In the genomic region with DNA sequence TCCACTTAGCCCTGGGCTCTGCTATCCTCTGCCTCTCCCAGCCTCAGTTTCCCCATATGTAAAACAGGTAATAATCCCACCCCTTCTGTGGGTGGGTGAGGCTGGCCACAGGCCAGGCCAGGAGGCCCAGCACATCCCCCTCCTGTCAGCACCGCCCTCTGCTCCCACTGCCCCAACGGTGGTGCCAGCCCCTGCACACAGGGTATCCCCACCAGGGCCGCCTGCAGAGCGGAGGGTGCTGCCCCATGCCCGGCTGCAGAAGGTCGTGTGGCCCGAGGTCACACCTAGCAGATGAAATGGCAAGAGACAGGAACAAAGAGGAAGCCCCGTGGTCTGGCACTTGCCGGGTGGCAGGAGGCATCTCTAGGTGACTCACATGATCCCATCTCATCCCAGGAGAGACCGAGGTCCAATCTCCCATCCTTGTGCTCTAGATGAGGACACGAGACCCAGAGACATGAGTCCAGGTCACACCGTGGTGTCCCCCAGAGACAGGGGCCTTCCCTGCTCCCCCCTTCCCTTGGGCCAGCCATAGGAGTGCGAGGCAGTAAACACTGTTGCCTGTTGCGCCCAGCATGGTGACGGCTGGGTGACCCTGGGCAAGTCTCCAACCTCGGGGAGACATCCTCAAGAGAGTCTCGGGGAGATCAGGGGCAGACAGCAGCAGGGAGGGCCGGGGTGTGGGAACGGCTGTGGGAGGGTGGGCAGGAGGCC, we compare ENCODE assay signal across 17 cellular contexts. TPM values are rescaled to one million over a fixed set of nuclear protein-coding genes. Genes with fewer than 3 reads are reported as not detected.
DNase-seq lines count a peak whose midpoint lies in the region; ATAC-seq, FAIRE-seq and TF ChIP-seq lines count a peak whose summit lies in the region.
"Had no signal": no experiment of that assay in that cellular context is flagged by ENCODE, and none has a peak within 500 bp of the region (broad histone marks: within the 10 kb centered on the region; RNA-seq: fewer than 3 reads in every experiment).

No MANE protein-coding gene starts in this region.

- H4K20me1 ChIP-seq in HepG2 (ENCODE audit: insufficient read depth, low read length) = no peaks in the 10 kb centered on the region

- no peaks in the 10 kb centered on the region for H3K79me2 ChIP-seq in HepG2 (ENCODE audit: insufficient read depth, low read length)

- CTCF ChIA-PET in HepG2 (lab: Yijun Ruan, JAX; ENCODE audit: low intra/inter-chr PET ratio, low total read pairs) = interaction anchor here (3.2 kb wide), 1 partner anchor 191 kb away, joined by 37 read pairs; no protein-coding TSS in a partner anchor

- peaks cover 12 to 54% of the 10 kb centered on the region in 2 experiments; a peak in 4 of 5 replicates for H3K27me3 ChIP-seq in HepG2 (ENCODE audit: control insufficient read depth in 1 of 2, insufficient read depth in 2 of 2, low read length in 2 of 2)
- no peaks in the 10 kb centered on the region for H3K27me3 ChIP-seq in right lobe of liver
- H3K27me3 ChIP-seq: esophagus squamous epithelium, right atrium auricular region, vagina had no signal

- TF ChIP-seq EP300 in HepG2 (IDR thresholded peaks at IDR 0.05; ENCODE audit: low read depth in 2 of 2, low read length in 2 of 2) = no peak
- TF ChIP-seq EP300 in HepG2 (CRISPR knock-in tag; IDR thresholded peaks at IDR 0.05; ENCODE audit: borderline replicate concordance) = no peak

- TF ChIP-seq POLR2A in HepG2 (IDR thresholded peaks at IDR 0.05; ENCODE audit: insufficient read depth in 1 of 2, low read depth in 2 of 2, low read length in 2 of 2) (no peak), right lobe of liver (IDR thresholded peaks at IDR 0.05) (no peak)

- WGBS in HepG2 (ENCODE audit: low lambda C conversion rate) = 11% methylated on average over 8 of the region's 19 CpGs
- 33% methylated on average over 2 of the region's 19 CpGs for WGBS in right lobe of liver (ENCODE audit: insufficient coverage, low coverage, low lambda C conversion rate, missing lambda C conversion rate)

- H3K4me3 ChIP-seq in HepG2 (replicated peaks in 1 of 3; ENCODE audit: insufficient read depth in 1 of 3, low read depth in 2 of 3, low read length in 3 of 3) (peak overlapping the region in 1 of 3 experiments; percentile 41; a peak in 1 of 6 replicates), right lobe of liver (no peak overlapping the region)
- H3K4me3 ChIP-seq: right atrium auricular region, vagina had no signal

- no peak for DNase-seq in HepG2 (ENCODE audit: low spot score)
- DNase-seq in right lobe of liver = no peak
- DNase-seq in MV-4-11 (lab: John Stamatoyannopoulos, UW) = peak; percentile 17
- no peak for DNase-seq in endothelial cell (ENCODE audit: low spot score)
- no peak for DNase-seq in cardiac septum (ENCODE audit: low spot score)
- DNase-seq in NCI-H526 treated with DMSO at 0.1 percent for 48 hours (lab: John Stamatoyannopoulos, UW) = no peak
- DNase-seq: esophagus squamous epithelium, kidney glomerular epithelial cell, mammary epithelial cell, occipital lobe had no signal

- H3K36me3 ChIP-seq in HepG2 (replicated peaks in 1 of 2; ENCODE audit: control insufficient read depth in 1 of 2, insufficient read depth in 2 of 2, low read length in 2 of 2) (no peaks in the 10 kb centered on the region), right lobe of liver (no peaks in the 10 kb centered on the region)
- H3K36me3 ChIP-seq: esophagus squamous epithelium, right atrium auricular region, vagina had no signal

- H3K27ac Mint-ChIP-seq in endothelial cell (ENCODE audit: unreplicated experiment) = peak overlapping the region; percentile 48
- H3K27ac Mint-ChIP-seq: activated naive CD4-positive, alpha-beta T cell treated with anti-CD3 and anti-CD28 coated beads, Interleukin-2, amount 10 ng/mL, durations not matched to agents 7 days and 5 days; CD4-positive, alpha-beta memory T cell had no signal

- H3K9me3 Mint-ChIP-seq in endothelial cell (ENCODE audit: unreplicated experiment) = no peaks in the 10 kb centered on the region
- H3K9me3 Mint-ChIP-seq: activated naive CD4-positive, alpha-beta T cell treated with anti-CD3 and anti-CD28 coated beads, Interleukin-2, amount 10 ng/mL, durations not matched to agents 7 days and 5 days; CD4-positive, alpha-beta memory T cell had no signal

- ATAC-seq in HepG2 (no peak; the same call in 2 of the 3 replicates), right lobe of liver (no peak), GM19395 (IDR thresholded peaks at IDR 0.05; ENCODE audit: unreplicated experiment) (no peak), GM21717 (IDR thresholded peaks at IDR 0.05; ENCODE audit: unreplicated experiment) (no peak)

- H3K36me3 Mint-ChIP-seq in endothelial cell (ENCODE audit: low read depth, unreplicated experiment) = no peaks in the 10 kb centered on the region
- H3K36me3 Mint-ChIP-seq: activated naive CD4-positive, alpha-beta T cell treated with anti-CD3 and anti-CD28 coated beads, Interleukin-2, amount 10 ng/mL, durations not matched to agents 7 days and 5 days; CD4-positive, alpha-beta memory T cell had no signal

- H3K9ac ChIP-seq in HepG2 (ENCODE audit: insufficient read depth, low read depth, low read length) = no peak overlapping the region

- H3K4me1 Mint-ChIP-seq in endothelial cell (ENCODE audit: unreplicated experiment) = peaks cover 3% of the 10 kb centered on the region
- H3K4me1 Mint-ChIP-seq: CD4-positive, alpha-beta memory T cell had no signal

- POLR2A ChIA-PET in HepG2 (lab: Yijun Ruan, JAX) = interaction anchor here (0.6 kb wide), 1 partner anchor 814 kb away, joined by 3 read pairs; no protein-coding TSS in a partner anchor

- no peaks in the 10 kb centered on the region for H3K9me3 ChIP-seq in HepG2 (ENCODE audit: low read length)
- H3K9me3 ChIP-seq in right lobe of liver = no peaks in the 10 kb centered on the region
- H3K9me3 ChIP-seq: esophagus squamous epithelium, right atrium auricular region, vagina had no signal

- no peak overlapping the region for H3K4me3 Mint-ChIP-seq in endothelial cell (ENCODE audit: unreplicated experiment)
- H3K4me3 Mint-ChIP-seq: activated naive CD4-positive, alpha-beta T cell treated with anti-CD3 and anti-CD28 coated beads, Interleukin-2, amount 10 ng/mL, durations not matched to agents 7 days and 5 days; CD4-positive, alpha-beta memory T cell had no signal

- H3K4me1 ChIP-seq in HepG2 (ENCODE audit: insufficient read depth, low read length) = peaks cover 52% of the 10 kb centered on the region
- peaks cover 0 to 19% (median 9%) of the 10 kb centered on the region in 4 donors for H3K4me1 ChIP-seq in right lobe of liver

- H3K27ac ChIP-seq in HepG2 (ENCODE audit: extremely low read length, insufficient read depth, low read length) = no peak overlapping the region
- no peak overlapping the region for H3K27ac ChIP-seq in right lobe of liver
- H3K27ac ChIP-seq: esophagus squamous epithelium, right atrium auricular region had no signal

- no TSS peak for BruUV-seq in HepG2 (replicated peaks; lab: Mats Ljungman, UMichigan)

- no peak for FAIRE-seq in HepG2 (lab: Jason Lieb, UNC)
- FAIRE-seq: H54 had no signal

- no peak for TF ChIP-seq CTCF in HepG2 (CRISPR knock-in tag; IDR thresholded peaks at IDR 0.05)
- TF ChIP-seq CTCF in right lobe of liver (IDR thresholded peaks at IDR 0.05) = no peak
- TF ChIP-seq CTCF in endothelial cell (IDR thresholded peaks at IDR 0.05; ENCODE audit: unreplicated experiment) = no peak

- no peak overlapping the region for H2AFZ ChIP-seq in HepG2 (ENCODE audit: low read length)

- intact Hi-C loops in HepG2 (cut with micrococcal nuclease; ENCODE audit: unreplicated experiment) = loop anchor here (1.0 kb wide), 1 partner anchor 191 kb away; no protein-coding TSS in a partner anchor
- intact Hi-C loops in right lobe of liver (cut with DNase I) = loop anchor here (5.0 kb wide), 1 partner anchor 189 kb away; no protein-coding TSS in a partner anchor
- intact Hi-C loops in cardiac septum (cut with DNase I) = loop anchor here (1.0 to 10.0 kb wide), 4 partner anchors 132 to 422 kb away; partner anchors contain the start of genes CDPF1 and GTSE1

- H3K27me3 Mint-ChIP-seq in endothelial cell (ENCODE audit: unreplicated experiment) = peaks cover 10% of the 10 kb centered on the region
- H3K27me3 Mint-ChIP-seq: CD4-positive, alpha-beta memory T cell had no signal

- in situ Hi-C loops in HepG2 (cut with HindIII; ENCODE audit: extremely low pct_ligation_motif_present, low pct_unique_long_range_greater_than_20kb) = loop anchor here (5.0 to 25.0 kb wide), 2 partner anchors 189 to 486 kb away; no protein-coding TSS in a partner anchor

- peak overlapping the region; percentile 43 for H3K4me2 ChIP-seq in HepG2 (ENCODE audit: low read depth, low read length)

- no peak for TF ChIP-seq RAD21 in HepG2 (CRISPR knock-in tag; IDR thresholded peaks at IDR 0.05)

TF ChIP-seq in HepG2, 621 proteins besides CTCF, POLR2A, EP300 and RAD21 (continues in another document):
- TF ChIP-seq ZNF383 (CRISPR knock-in tag; IDR thresholded peaks at IDR 0.05; ENCODE audit: borderline replicate concordance) (no peak), HNRNPL (IDR thresholded peaks at IDR 0.05; ENCODE audit: low read depth, low read length) (0 out of 2 replicates have a peak, but pooled peaks have one; percentile 12)

RNA-seq across cellular contexts. Expression of gene PPARA, which starts 27.2 kb away (rescaled TPM):
- total RNA-seq in HepG2 (2016; rRNA removed; fragmentation: Illumina TruSeq; extraction: Trizol) (24.7 and 32.0 TPM in 2 replicates), right lobe of liver (100 to 1,000 TPM in 3 of 6 experiments, 10 to 100 TPM in 3; 64.4 to 152 (median 95.1) TPM), endothelial cell (ENCODE audit: unreplicated experiment) (12.6 TPM), cardiac septum (78.8 TPM)
- total RNA-seq in HepG2 (2016; cell fraction: cytosol; rRNA removed; fragmentation: Illumina TruSeq; extraction: Trizol; ENCODE audit: low read depth) = 25.2 and 27.4 TPM in 2 replicates
- total RNA-seq in HepG2 (2016; cell fraction: insoluble cytoplasmic fraction; rRNA removed; fragmentation: Illumina TruSeq; extraction: Trizol) = 25.2 and 26.2 TPM in 2 replicates
- 42.1 and 44.8 TPM in 2 replicates for total RNA-seq in HepG2 (2016; cell fraction: membrane; rRNA removed; fragmentation: Illumina TruSeq; extraction: Trizol)
- 16.8 and 21.1 TPM in 2 replicates for total RNA-seq in HepG2 (2016; cell fraction: nucleus; rRNA removed; fragmentation: Illumina TruSeq; extraction: Trizol)
- 16.6 and 18.2 TPM in 2 replicates for polyA plus RNA-seq in HepG2 (2011; rRNA removed)
- 14.0 and 14.5 TPM in 2 replicates for polyA plus RNA-seq in HepG2 (2011; cell fraction: cytosol; rRNA removed)
- polyA plus RNA-seq in HepG2 (2011; cell fraction: nucleus; rRNA removed) = 11.7 and 12.6 TPM in 2 replicates
- polyA plus RNA-seq in HepG2 (2012) = 20.9 and 22.5 TPM in 2 replicates
- 26.1 and 26.5 TPM in 2 replicates for polyA plus RNA-seq in HepG2 (2016; cell fraction: cytosol; fragmentation: Illumina TruSeq; extraction: Trizol; ENCODE audit: low read depth)
- polyA plus RNA-seq in HepG2 (2016; cell fraction: insoluble cytoplasmic fraction; fragmentation: Illumina TruSeq; extraction: Trizol; ENCODE audit: low read depth) = 15.3 and 15.6 TPM in 2 replicates
- 29.1 and 30.3 TPM in 2 replicates for polyA plus RNA-seq in HepG2 (2016; cell fraction: membrane; fragmentation: Illumina TruSeq; extraction: Trizol; ENCODE audit: low read depth)
- 21.2 and 21.4 TPM in 2 replicates for polyA plus RNA-seq in HepG2 (2016; cell fraction: nucleus; fragmentation: Illumina TruSeq; extraction: Trizol; ENCODE audit: insufficient read depth, low read depth)
- polyA minus RNA-seq in HepG2 (2011; rRNA and poly(A)+ RNA removed; ENCODE audit: low replicate concordance) = 7.8 and 47.2 TPM in 2 replicates
- 23.7 and 30.1 TPM in 2 replicates for polyA minus RNA-seq in HepG2 (2011; cell fraction: cytosol; rRNA and poly(A)+ RNA removed)
- 30.8 and 34.2 TPM in 2 replicates for polyA minus RNA-seq in HepG2 (2011; cell fraction: nucleus; rRNA and poly(A)+ RNA removed)
